In genomic region chr2:226800941-226801784, GRCh38 we compare ENCODE assay signal across 8 cellular contexts. TPM values are rescaled to one million over a fixed set of nuclear protein-coding genes. Genes with fewer than 3 reads are reported as not detected.
DNase-seq lines count a peak whose midpoint lies in the region; ATAC-seq and TF ChIP-seq lines count a peak whose summit lies in the region.

No MANE protein-coding gene starts in this region.

- DNase-seq in AG08395 (ENCODE audit: low spot score) (peak; percentile 81), NCI-H748 treated with DMSO at 0.1 percent for 48 hours (lab: John Stamatoyannopoulos, UW) (peak; percentile 80)
- DNase-seq in activated T-cell treated with anti-CD3 and anti-CD28 coated beads, Interleukin-2, amount 50 U/mL, for 1 hour = peak; percentile 78
- peak; percentile 76 for DNase-seq in stimulated activated naive CD4-positive, alpha-beta T cell treated with Interleukin-2 at 50 U/mL for 16 hours (lab: John Stamatoyannopoulos, UW)

- H3K4me1 ChIP-seq in esophagus (ENCODE audit: control insufficient read depth in 2 of 2, insufficient read depth in 2 of 2, low read length in 1 of 2) (peaks cover 7 to 14% of the 10 kb centered on the region in 2 donors), muscle layer of colon (ENCODE audit: insufficient read depth, low read length) (peaks cover 26% of the 10 kb centered on the region)

- 3 to 5% methylated on average over 33 of the region's 33 CpGs for WGBS in esophagus, 2 donors

- H3K27ac ChIP-seq in esophagus (ENCODE audit: low read depth in 2 of 2, low read length in 1 of 2) (peak overlapping the region; percentile 75 to 76), muscle layer of colon (ENCODE audit: low read depth, low read length) (peak overlapping the region; percentile 92)

- H3K27me3 ChIP-seq in esophagus (ENCODE audit: control insufficient read depth in 1 of 2, insufficient read depth in 2 of 2, low read length in 2 of 2) (no peaks in the 10 kb centered on the region), muscle layer of colon (ENCODE audit: control insufficient read depth in 1 of 2, insufficient read depth in 2 of 2, low read length in 2 of 2) (no peaks in the 10 kb centered on the region)

- peak; percentile 76 for ATAC-seq in HG03159 (IDR thresholded peaks at IDR 0.05; ENCODE audit: unreplicated experiment)

- in situ Hi-C loops in GM18951 (cut with MboI; ENCODE audit: low sequenced_read_pairs, unreplicated experiment) = loop anchor here (25.0 kb wide), 2 partner anchors 311 to 1139 kb away; no protein-coding TSS in a partner anchor

- peak; percentile 68 for TF ChIP-seq POLR2A in GM18951 (IDR thresholded peaks at IDR 0.05; ENCODE audit: extremely low read depth, insufficient read depth, insufficient read length)

- H3K36me3 ChIP-seq in esophagus (ENCODE audit: control insufficient read depth in 2 of 2, insufficient read depth in 2 of 2, low read length in 1 of 2) (no peaks in the 10 kb centered on the region), muscle layer of colon (ENCODE audit: insufficient read depth, low read length) (peaks cover 6% of the 10 kb centered on the region)

- peak overlapping the region; percentile 94 for H3K9ac ChIP-seq in muscle layer of colon (ENCODE audit: low read length)

- H3K4me3 ChIP-seq in esophagus (ENCODE audit: low read depth in 1 of 2, low read length in 2 of 2) = peak overlapping the region; percentile 16 to 59
- H3K4me3 ChIP-seq in muscle layer of colon (ENCODE audit: low read depth in 1 of 2, low read length in 2 of 2) = peak overlapping the region; percentile 53 to 71

- H3K9me3 ChIP-seq in esophagus (ENCODE audit: control insufficient read depth in 2 of 2, insufficient read depth in 1 of 2, low read depth in 1 of 2, low read length in 1 of 2) (peaks cover 0 to 4% of the 10 kb centered on the region in 2 donors), muscle layer of colon (ENCODE audit: low read length) (no peaks in the 10 kb centered on the region)

RNA-seq across cellular contexts. Expression of gene IRS1, which starts 1.5 kb away (rescaled TPM):
- polyA plus RNA-seq in esophagus = 1 to 10 TPM; 1.6 to 3.7 TPM

RNA-seq across cellular contexts. Expression of gene RHBDD1, which starts 34.7 kb away (rescaled TPM):
- 1 to 10 TPM; 3.9 to 5.2 TPM for polyA plus RNA-seq in esophagus

Comparison
In these comparisons a context has a peak if more than half of its experiments do, and no peak if none do; other contexts are left out.
1. Peak in every context shown above with its lines: DNase-seq, ATAC-seq, H3K4me3 ChIP-seq and H3K27ac ChIP-seq.